Comparison of ENCODE assay signal across 1 cellular context in genomic region chr9:127878652-127879377, GRCh38.
TF ChIP-seq lines count a peak whose summit lies in the region.

No MANE protein-coding gene starts in this region.

TF ChIP-seq in GM12878, 131 proteins besides CTCF, POLR2A, EP300 and RAD21:
- TF ChIP-seq POU2F2 (IDR thresholded peaks at IDR 0.05; ENCODE audit: borderline replicate concordance, low read depth, low read length), result peak; percentile 68; the same call in 2 of the 3 replicates
- no peak for TF ChIP-seq ZSCAN29 (IDR thresholded peaks at IDR 0.05)
